8 cellular contexts compared by ENCODE assay signal in the genomic region with DNA sequence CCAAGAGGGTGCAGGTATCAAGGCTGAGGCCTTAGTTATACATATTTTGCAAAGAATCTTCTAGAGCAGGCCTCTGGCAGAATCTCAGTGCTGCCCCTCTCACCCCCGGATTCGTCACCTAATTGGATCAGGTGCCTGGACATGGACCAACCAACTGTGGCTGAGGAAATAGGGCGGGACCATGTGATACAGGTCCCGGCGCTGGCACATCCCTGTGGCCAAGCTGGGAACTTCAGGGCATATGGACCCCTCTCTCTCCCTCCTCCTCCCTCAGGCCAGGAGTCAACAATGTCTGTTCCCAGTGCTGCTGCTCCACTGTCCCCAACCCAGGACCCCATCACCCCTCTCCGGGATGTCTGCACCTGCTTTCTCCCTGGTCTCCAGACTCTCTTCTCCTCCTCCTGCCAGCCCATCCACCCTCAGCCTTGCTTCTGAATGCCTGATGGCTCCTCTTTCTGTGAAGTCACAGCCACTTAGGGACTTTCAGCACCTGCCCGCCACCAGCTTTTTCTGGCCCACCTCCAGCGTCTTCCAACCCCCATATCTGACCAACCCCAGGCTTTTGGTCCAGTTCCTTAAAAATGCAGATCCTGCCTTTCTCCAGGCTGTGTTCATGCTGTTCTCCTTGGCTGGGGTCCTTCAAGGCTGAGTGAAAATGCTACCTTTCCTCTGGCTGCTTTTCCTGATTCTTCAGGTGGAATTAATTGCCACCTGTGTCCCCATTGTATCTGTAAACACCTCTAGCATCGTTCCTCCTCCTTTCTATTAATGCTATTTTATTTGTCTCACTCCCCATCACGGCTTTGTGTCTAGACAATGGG. TPM values are rescaled to one million over a fixed set of nuclear protein-coding genes. Genes with fewer than 3 reads are reported as not detected.
A peak's percentile ranks its signal among the peaks of the same experiment; 100 is the strongest.
DNase-seq lines count a peak whose midpoint lies in the region; ATAC-seq and TF ChIP-seq lines count a peak whose summit lies in the region.

No MANE protein-coding gene starts in this region.

- WGBS in right cardiac atrium: 53% methylated on average over 10 of the region's 10 CpGs

- H3K4me1 ChIP-seq in HAP-1 (no peaks in the 10 kb centered on the region), right cardiac atrium (ENCODE audit: control insufficient read depth, insufficient read depth, low read length) (no peaks in the 10 kb centered on the region)

- no peaks in the 10 kb centered on the region for H3K36me3 ChIP-seq in HAP-1 (replicated peaks)

- H3K27me3 ChIP-seq in HAP-1 (ENCODE audit: low read depth) (no peaks in the 10 kb centered on the region), right cardiac atrium (ENCODE audit: control insufficient read depth, insufficient read depth) (no peaks in the 10 kb centered on the region)

- H3K27ac ChIP-seq in right cardiac atrium (ENCODE audit: low read length): no peak overlapping the region

- TF ChIP-seq CTCF in AG09309 (IDR thresholded peaks at IDR 0.05; ENCODE audit: control insufficient read depth, insufficient read depth, low read depth, low read length, missing control alignments): peak; percentile 32
- peak; percentile 20 for TF ChIP-seq CTCF in fibroblast of mammary gland (conservative IDR thresholded peaks at IDR 0.05; ENCODE audit: control insufficient read depth, insufficient read depth, low read depth, low read length)

- intact Hi-C loops in right cardiac atrium (cut with DNase I): no loop called here

- no peaks in the 10 kb centered on the region for H3K9me3 ChIP-seq in HAP-1
- no peaks in the 10 kb centered on the region for H3K9me3 ChIP-seq in right cardiac atrium (ENCODE audit: control insufficient read depth, low read length)

- ATAC-seq in HG02571 (IDR thresholded peaks at IDR 0.05; ENCODE audit: unreplicated experiment) (no peak), right cardiac atrium (no peak)

- in situ Hi-C loops in HAP-1 (cut with MboI; ENCODE audit: low sequenced_read_pairs): no loop called here

- no peak for DNase-seq in AG09309 (ENCODE audit: low read depth)
- peak; percentile 60 to 81 for DNase-seq in HAP-1 (ENCODE audit: low spot score in 2 of 2)
- peak; percentile 97 for DNase-seq in NCI-H82 (lab: John Stamatoyannopoulos, UW)
- peak; percentile 38 for DNase-seq in fibroblast of mammary gland (ENCODE audit: low read depth)
- no peak for DNase-seq in right cardiac atrium
- no peak for DNase-seq in NOMO-1 (lab: John Stamatoyannopoulos, UW; ENCODE audit: unreplicated experiment in 2 of 2)
- DNase-seq in SKM-1 treated with dmso at 0.1 percent for 144 hours (lab: John Stamatoyannopoulos, UW; ENCODE audit: unreplicated experiment): no peak

- H3K4me3 ChIP-seq in AG09309 (ENCODE audit: control insufficient read depth, low read depth, low read length): no peak overlapping the region
- H3K4me3 ChIP-seq in HAP-1: no peak overlapping the region
- H3K4me3 ChIP-seq in fibroblast of mammary gland (ENCODE audit: control insufficient read depth, low read depth, low read length): no peak overlapping the region
- no peak overlapping the region for H3K4me3 ChIP-seq in right cardiac atrium (ENCODE audit: low read length)

RNA-seq across cellular contexts. Expression of a gene that starts 19.0 kb away (rescaled TPM):
- not detected for total RNA-seq in right cardiac atrium
- not detected for polyA plus RNA-seq in right cardiac atrium

RNA-seq across cellular contexts. Expression of a gene that starts 33.9 kb away (rescaled TPM):
- 10 to 100 TPM; 29.5 to 34.6 (median 32.9) TPM for total RNA-seq in right cardiac atrium
- polyA plus RNA-seq in right cardiac atrium: 33.2 TPM

Comparison
In these comparisons a context has a peak if more than half of its experiments do, and no peak if none do; other contexts are left out.
1. DNase-seq: peak in HAP-1 (2 of 2), NCI-H82 (single experiment) and fibroblast of mammary gland (single experiment); none in AG09309 (single experiment), right cardiac atrium (0 of 3), NOMO-1 (0 of 2) and SKM-1 treated with dmso at 0.1 percent for 144 hours (single experiment).